Comparison of ENCODE assay signal across 11 cellular contexts in the genomic region with DNA sequence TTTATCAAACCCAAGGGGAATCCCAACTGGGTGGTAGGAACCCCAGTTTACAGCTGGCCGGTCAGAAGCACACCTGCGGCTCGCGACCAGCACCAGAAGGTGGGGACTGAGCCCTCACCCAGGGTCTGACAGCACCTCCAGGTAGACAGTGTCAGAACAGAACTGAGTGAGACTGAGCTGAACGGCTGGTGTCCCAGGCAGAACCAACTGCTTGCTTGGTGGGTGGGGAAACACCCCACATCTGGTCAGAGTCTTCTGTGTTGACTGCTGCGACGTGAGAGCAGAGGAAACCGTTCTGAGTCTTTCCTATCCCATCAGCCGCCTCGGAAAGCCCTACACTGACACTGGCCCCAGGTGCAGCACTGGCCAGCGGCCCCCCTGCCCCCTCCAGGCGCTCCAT.
DNase-seq lines count a peak whose midpoint lies in the region; ATAC-seq, FAIRE-seq and TF ChIP-seq lines count a peak whose summit lies in the region.
"Had no signal": no experiment of that assay in that cellular context is flagged by ENCODE, and none has a peak within 500 bp of the region (broad histone marks: within the 10 kb centered on the region; RNA-seq: fewer than 3 reads in every experiment).

No MANE protein-coding gene starts in this region.

- peaks cover 1% of the 10 kb centered on the region for H3K36me3 Mint-ChIP-seq in activated naive CD8-positive, alpha-beta T cell treated with anti-CD3 and anti-CD28 coated beads for 36 hours

- H3K4me3 ChIP-seq in uterus: no peak overlapping the region
- H3K4me3 ChIP-seq: gastroesophageal sphincter had no signal

- TF ChIP-seq POLR2A in GM12892 (IDR thresholded peaks at IDR 0.05; ENCODE audit: low read depth, low read length): no peak
- TF ChIP-seq POLR2A in uterus (IDR thresholded peaks at IDR 0.05): no peak

- FAIRE-seq in GM12892 (lab: Jason Lieb, UNC): peak; percentile 95

- H3K27ac Mint-ChIP-seq in activated naive CD8-positive, alpha-beta T cell treated with anti-CD3 and anti-CD28 coated beads for 36 hours: peak overlapping the region; percentile 63

- intact Hi-C loops in head of caudate nucleus (cut with DNase I): no loop called here
- intact Hi-C loops in uterus (cut with DNase I; ENCODE audit: low total_unique reads): no loop called here

- H3K27me3 ChIP-seq in uterus: no peaks in the 10 kb centered on the region
- H3K27me3 ChIP-seq: gastroesophageal sphincter had no signal

- peak; percentile 82 for DNase-seq in GM12892 (ENCODE audit: insufficient read length)
- DNase-seq in activated naive CD8-positive, alpha-beta T cell treated with anti-CD3 and anti-CD28 coated beads for 36 hours: peak; percentile 37
- DNase-seq in NCI-H82 treated with DMSO at 0.1 percent for 48 hours (lab: John Stamatoyannopoulos, UW; ENCODE audit: unreplicated experiment): no peak
- DNase-seq in head of caudate nucleus: no peak
- DNase-seq in uterus: no peak
- no peak for DNase-seq in HCEC 1CT
- DNase-seq: midbrain, OCI-M1 had no signal

- H3K36me3 ChIP-seq in uterus: no peaks in the 10 kb centered on the region

- H3K4me1 Mint-ChIP-seq in activated naive CD8-positive, alpha-beta T cell treated with anti-CD3 and anti-CD28 coated beads for 36 hours: peaks cover 14% of the 10 kb centered on the region

- no peaks in the 10 kb centered on the region for H3K9me3 Mint-ChIP-seq in activated naive CD8-positive, alpha-beta T cell treated with anti-CD3 and anti-CD28 coated beads for 36 hours

- ATAC-seq in GM19452 (IDR thresholded peaks at IDR 0.05; ENCODE audit: unreplicated experiment) (peak; percentile 75), HG03039 (IDR thresholded peaks at IDR 0.05; ENCODE audit: unreplicated experiment) (peak; percentile 82)
- ATAC-seq: gastroesophageal sphincter had no signal

- no peaks in the 10 kb centered on the region for H3K9me3 ChIP-seq in uterus
- H3K9me3 ChIP-seq: gastroesophageal sphincter had no signal

- H3K27ac ChIP-seq in uterus: no peak overlapping the region
- H3K27ac ChIP-seq: gastroesophageal sphincter had no signal

- H3K4me1 ChIP-seq in uterus: no peaks in the 10 kb centered on the region
- H3K4me1 ChIP-seq: gastroesophageal sphincter had no signal

- no peak overlapping the region for H3K4me3 Mint-ChIP-seq in activated naive CD8-positive, alpha-beta T cell treated with anti-CD3 and anti-CD28 coated beads for 36 hours

- no peak for TF ChIP-seq CTCF in uterus (IDR thresholded peaks at IDR 0.05)

- H3K27me3 Mint-ChIP-seq in activated naive CD8-positive, alpha-beta T cell treated with anti-CD3 and anti-CD28 coated beads for 36 hours: no peaks in the 10 kb centered on the region

Comparison
In these comparisons a context has a peak if more than half of its experiments do, and no peak if none do; other contexts are left out.
1. DNase-seq: peak in GM12892 (single experiment) and activated naive CD8-positive, alpha-beta T cell treated with anti-CD3 and anti-CD28 coated beads for 36 hours (single experiment); none in NCI-H82 treated with DMSO at 0.1 percent for 48 hours (single experiment), head of caudate nucleus (0 of 42), uterus (0 of 2) and HCEC 1CT (single experiment).